ENCODE assay signal across 8 cellular contexts in the genomic region with DNA sequence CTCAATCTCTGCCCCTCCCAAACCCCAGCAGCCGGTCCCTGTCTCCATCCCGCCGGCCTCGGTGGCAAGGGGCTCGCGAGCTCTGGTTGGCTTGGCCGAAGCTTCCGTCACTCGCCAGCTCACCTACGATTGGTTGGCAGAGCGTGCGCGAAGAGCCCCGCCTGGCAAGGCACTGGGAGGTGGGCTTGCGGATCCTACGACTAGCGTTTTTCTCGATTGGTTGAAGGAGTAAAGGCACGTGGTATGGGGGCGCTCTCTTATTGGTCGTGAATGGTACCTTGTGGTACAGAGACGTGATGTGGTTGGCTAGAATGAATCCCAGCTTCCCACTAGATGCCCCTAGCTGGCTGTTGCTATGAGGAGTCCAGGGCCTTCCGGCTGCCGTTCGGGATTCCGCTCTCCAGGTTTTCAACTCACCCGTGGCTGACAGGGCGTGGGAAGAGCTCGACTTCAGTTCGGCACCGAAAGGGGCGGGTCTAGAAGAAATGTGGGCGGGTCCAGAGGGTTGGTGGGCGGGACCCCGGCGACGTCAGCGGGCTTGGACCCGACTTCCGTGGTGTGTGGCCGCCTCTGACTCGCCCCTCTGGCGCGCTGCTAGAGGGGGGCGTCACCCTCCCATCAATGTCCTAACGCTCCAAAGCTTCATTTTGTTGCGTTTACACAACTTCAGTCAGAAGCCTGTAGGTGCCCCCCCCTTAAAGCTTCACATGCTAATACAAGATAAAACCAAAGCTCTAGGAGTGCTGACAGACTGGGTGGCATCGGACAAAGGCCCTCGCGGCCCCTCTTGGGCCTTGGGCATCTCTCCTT. TPM values are rescaled to one million over a fixed set of nuclear protein-coding genes. Genes with fewer than 3 reads are reported as not detected.
DNase-seq lines count a peak whose midpoint lies in the region; ATAC-seq and TF ChIP-seq lines count a peak whose summit lies in the region.

No MANE protein-coding gene starts in this region.

- H3K9me3 Mint-ChIP-seq in activated CD4-positive, alpha-beta T cell treated with anti-CD3 and anti-CD28 coated beads, Interleukin-2, amount 10 ng/mL, durations not matched to agents 7 days and 5 days: no peaks in the 10 kb centered on the region

- peak overlapping the region; percentile 99 for H3K4me3 Mint-ChIP-seq in activated CD4-positive, alpha-beta T cell treated with anti-CD3 and anti-CD28 coated beads, Interleukin-2, amount 10 ng/mL, durations not matched to agents 7 days and 5 days

- no peaks in the 10 kb centered on the region for H3K27me3 ChIP-seq in BLaER1 treated with 17β-estradiol and CSF1 and Interleukin-3, amounts not matched to agents 10 nM and 100 nM
- no peaks in the 10 kb centered on the region for H3K27me3 ChIP-seq in layer of hippocampus (ENCODE audit: control insufficient read depth, insufficient read depth, low read length)

- peak overlapping the region; percentile 100 for H3K27ac Mint-ChIP-seq in activated CD4-positive, alpha-beta T cell treated with anti-CD3 and anti-CD28 coated beads, Interleukin-2, amount 10 ng/mL, durations not matched to agents 7 days and 5 days

- POLR2A ChIA-PET in activated CD4-positive, alpha-beta T cell treated with anti-CD3 and anti-CD28 coated beads, Interleukin-2, amount 10 ng/mL, durations not matched to agents 7 days and 5 days (lab: Charles Lee): interaction anchor here (1.0 kb wide), 1 partner anchor 211 kb away, joined by 4 read pairs; a partner anchor contains a TSS

- TF ChIP-seq CTCF in coronary artery (IDR thresholded peaks at IDR 0.05): no peak

- H3K4me2 ChIP-seq in BLaER1 treated with 17β-estradiol and CSF1 and Interleukin-3, amounts not matched to agents 10 nM and 100 nM: peak overlapping the region; percentile 71 to 94 (median 88)

- peaks cover 0 to 29% (median 16%) of the 10 kb centered on the region in 11 experiments; a peak in 14 of 22 replicates for H4K20me1 ChIP-seq in BLaER1 treated with 17β-estradiol and CSF1 and Interleukin-3, amounts not matched to agents 10 nM and 100 nM

- CTCF ChIA-PET in activated CD4-positive, alpha-beta T cell treated with anti-CD3 and anti-CD28 coated beads, Interleukin-2, amount 10 ng/mL, durations not matched to agents 7 days and 5 days (lab: Charles Lee): interaction anchor here (0.9 to 1.4 kb wide), 2 partner anchors 15 to 323 kb away, joined by 3 to 4 read pairs; no protein-coding TSS in a partner anchor

- peaks cover 0 to 20% (median 8%) of the 10 kb centered on the region in 11 experiments; a peak in 9 of 22 replicates for H3K9me3 ChIP-seq in BLaER1 treated with 17β-estradiol and CSF1 and Interleukin-3, amounts not matched to agents 10 nM and 100 nM (replicated peaks in 1 of 11)

- H3K27ac ChIP-seq in BLaER1 treated with 17β-estradiol and CSF1 and Interleukin-3, amounts not matched to agents 10 nM and 100 nM: peak overlapping the region; percentile 84 to 99 (median 95)
- peak overlapping the region; percentile 87 to 97 for H3K27ac ChIP-seq in coronary artery
- H3K27ac ChIP-seq in layer of hippocampus (ENCODE audit: low read depth, low read length): peak overlapping the region; percentile 100

- peaks cover 8 to 36% (median 25%) of the 10 kb centered on the region in 10 experiments for H3K4me1 ChIP-seq in BLaER1 treated with 17β-estradiol and CSF1 and Interleukin-3, amounts not matched to agents 10 nM and 100 nM

- peaks cover under 1 to 19% (median 6%) of the 10 kb centered on the region in 11 experiments; a peak in 17 of 22 replicates for H3K36me3 ChIP-seq in BLaER1 treated with 17β-estradiol and CSF1 and Interleukin-3, amounts not matched to agents 10 nM and 100 nM

- H3K9ac ChIP-seq in BLaER1 treated with 17β-estradiol and CSF1 and Interleukin-3, amounts not matched to agents 10 nM and 100 nM: peak overlapping the region; percentile 85 to 98 (median 92)

- peak; percentile 100 for DNase-seq in NCI-H526 treated with DMSO at 0.1 percent for 48 hours (lab: John Stamatoyannopoulos, UW)
- DNase-seq in activated CD4-positive, alpha-beta T cell treated with anti-CD3 and anti-CD28 coated beads, Interleukin-2, amount 10 ng/mL, durations not matched to agents 7 days and 5 days: peak; percentile 98
- DNase-seq in coronary artery (ENCODE audit: low spot score): peak; percentile 100
- DNase-seq in stimulated activated CD4-positive, alpha-beta T cell treated with anti-CD3 and anti-CD28 coated beads, Interleukin-1b, Interleukin-23, amount 100 ng/mL, for 24 hours (ENCODE audit: low read depth in 4 of 4, low spot score in 1 of 4): peak; percentile 84 to 98 (median 94)

- ATAC-seq in GM19351 (IDR thresholded peaks at IDR 0.05; ENCODE audit: unreplicated experiment): peak; percentile 70
- peak; percentile 74 for ATAC-seq in HG03520 (IDR thresholded peaks at IDR 0.05; ENCODE audit: unreplicated experiment)

- H3K36me3 Mint-ChIP-seq in activated CD4-positive, alpha-beta T cell treated with anti-CD3 and anti-CD28 coated beads, Interleukin-2, amount 10 ng/mL, durations not matched to agents 7 days and 5 days (ENCODE audit: low read depth): peaks cover 7% of the 10 kb centered on the region

- peak overlapping the region; percentile 72 to 89 (median 83) for H3K4me3 ChIP-seq in BLaER1 treated with 17β-estradiol and CSF1 and Interleukin-3, amounts not matched to agents 10 nM and 100 nM
- H3K4me3 ChIP-seq in coronary artery: peak overlapping the region; percentile 97

- H3K4me1 Mint-ChIP-seq in activated CD4-positive, alpha-beta T cell treated with anti-CD3 and anti-CD28 coated beads, Interleukin-2, amount 10 ng/mL, durations not matched to agents 7 days and 5 days: peaks cover 35% of the 10 kb centered on the region

- H3K27me3 Mint-ChIP-seq in activated CD4-positive, alpha-beta T cell treated with anti-CD3 and anti-CD28 coated beads, Interleukin-2, amount 10 ng/mL, durations not matched to agents 7 days and 5 days: peaks cover 5% of the 10 kb centered on the region

RNA-seq across cellular contexts. Expression of a gene that starts 0.8 kb away (rescaled TPM):
- total RNA-seq in activated CD4-positive, alpha-beta T cell treated with anti-CD3 and anti-CD28 coated beads, Interleukin-2, amount 10 ng/mL, durations not matched to agents 7 days and 5 days: 10 to 100 TPM; 26.3 to 31.0 TPM

Comparison
In these comparisons a context has a peak if more than half of its experiments do, and no peak if none do; other contexts are left out.
1. Peak in every context shown above with its lines: DNase-seq, ATAC-seq, H3K4me3 ChIP-seq and H3K27ac ChIP-seq.